In genomic region chr17:2924211-2924610, GRCh38 we compare ENCODE assay signal across 13 cellular contexts.
A peak's percentile ranks its signal among the peaks of the same experiment; 100 is the strongest.
DNase-seq lines count a peak whose midpoint lies in the region; ATAC-seq, FAIRE-seq and TF ChIP-seq lines count a peak whose summit lies in the region.
"Had no signal": no experiment of that assay in that cellular context is flagged by ENCODE, and none has a peak within 500 bp of the region (broad histone marks: within the 10 kb centered on the region; RNA-seq: fewer than 3 reads in every experiment).

No MANE protein-coding gene starts in this region.

- WGBS in suprapubic skin = 30% methylated on average over 10 of the region's 10 CpGs

- FAIRE-seq in GM19239 (lab: Jason Lieb, UNC) = no peak

- H3K27ac ChIP-seq in suprapubic skin = no peak overlapping the region
- H3K27ac ChIP-seq: adrenal gland, heart left ventricle, parathyroid adenoma, SK-N-MC had no signal

- ATAC-seq in omental fat pad (ENCODE audit: low FRiP score) (peak; percentile 30), GM18520 (IDR thresholded peaks at IDR 0.05; ENCODE audit: unreplicated experiment) (no peak)

- no peaks in the 10 kb centered on the region for H3K9me3 ChIP-seq in suprapubic skin
- H3K9me3 ChIP-seq: adrenal gland, heart left ventricle had no signal

- H3K27me3 ChIP-seq in suprapubic skin = no peaks in the 10 kb centered on the region
- H3K27me3 ChIP-seq: adrenal gland, heart left ventricle had no signal

- H3K4me1 ChIP-seq in suprapubic skin = no peaks in the 10 kb centered on the region
- H3K4me1 ChIP-seq: adrenal gland, parathyroid adenoma had no signal

- DNase-seq in EH (ENCODE audit: low read depth) (peak; percentile 81), SK-N-DZ (ENCODE audit: low spot score) (peak; percentile 56), fibroblast of peridontal ligament (ENCODE audit: extremely low read depth) (peak; percentile 0), omental fat pad (ENCODE audit: low spot score) (no peak), suprapubic skin (ENCODE audit: low spot score in 2 of 2) (no peak), GM19239 (ENCODE audit: insufficient read length, low spot score) (no peak)
- no peak for DNase-seq in stimulated activated CD4-positive, alpha-beta T cell treated with anti-CD3 and anti-CD28 coated beads, Interleukin-4, amount 100 ng/mL, for 24 hours
- DNase-seq: heart left ventricle; stimulated activated naive CD4-positive, alpha-beta T cell had no signal

- H3K4me3 ChIP-seq in suprapubic skin = no peak overlapping the region
- H3K4me3 ChIP-seq: adrenal gland, SK-N-MC had no signal

- TF ChIP-seq CTCF in omental fat pad (IDR thresholded peaks at IDR 0.05) = no peak
- TF ChIP-seq CTCF in suprapubic skin (IDR thresholded peaks at IDR 0.05) = no peak

- TF ChIP-seq EP300 in suprapubic skin (IDR thresholded peaks at IDR 0.05) = no peak

- TF ChIP-seq POLR2A in suprapubic skin (IDR thresholded peaks at IDR 0.05) = no peak

- H3K36me3 ChIP-seq in suprapubic skin = no peaks in the 10 kb centered on the region
- H3K36me3 ChIP-seq: adrenal gland, heart left ventricle had no signal

Comparison
In these comparisons a context has a peak if more than half of its experiments do, and no peak if none do; other contexts are left out.
1. DNase-seq: peak in EH (single experiment), SK-N-DZ (single experiment) and fibroblast of peridontal ligament (single experiment); none in omental fat pad (single experiment), suprapubic skin (0 of 2), stimulated activated CD4-positive, alpha-beta T cell treated with anti-CD3 and anti-CD28 coated beads, Interleukin-4, amount 100 ng/mL, for 24 hours (single experiment) and GM19239 (single experiment).